1 cellular context compared by ENCODE assay signal in the genomic region with DNA sequence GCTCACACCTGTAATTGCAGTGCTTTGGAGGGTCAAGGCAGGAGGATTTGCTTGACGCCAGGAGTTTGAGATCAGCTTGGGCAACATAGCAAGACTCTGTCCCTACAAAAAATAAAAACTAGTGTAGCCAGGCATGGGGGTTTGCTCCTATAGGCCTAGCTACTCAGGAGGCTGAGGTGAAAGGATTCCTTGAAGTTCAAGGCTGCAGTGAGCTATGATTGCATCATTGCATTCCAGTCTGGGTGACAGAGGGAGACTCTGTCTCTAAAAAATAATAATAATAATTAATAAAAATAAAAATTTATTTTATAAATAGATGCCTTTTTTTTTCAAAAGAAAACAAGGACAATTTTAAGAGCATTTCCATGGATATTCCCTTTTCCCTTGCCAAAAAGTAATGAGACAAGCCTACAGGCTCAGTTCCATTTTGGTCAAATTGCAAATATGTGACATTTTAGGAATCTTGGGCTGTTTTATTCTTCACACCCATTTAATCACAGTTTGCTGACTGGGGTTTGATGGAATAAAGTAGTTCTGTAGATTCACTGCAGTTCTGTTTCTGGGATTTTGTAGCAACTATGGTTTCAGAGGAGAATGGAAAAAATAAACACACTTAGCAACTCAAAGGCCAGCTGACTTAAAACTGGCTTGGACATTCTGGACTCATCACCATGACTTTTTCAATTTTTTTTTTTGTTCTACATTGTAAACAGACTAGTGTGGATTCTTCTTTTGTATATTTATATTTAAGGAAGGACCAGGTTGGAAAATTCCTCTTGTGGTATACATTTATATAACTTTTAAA.
TF ChIP-seq lines count a peak whose summit lies in the region.

No MANE protein-coding gene starts in this region.

TF ChIP-seq in IMR-90, 13 proteins besides CTCF, POLR2A, EP300 and RAD21:
- TF ChIP-seq, protein P1, sequence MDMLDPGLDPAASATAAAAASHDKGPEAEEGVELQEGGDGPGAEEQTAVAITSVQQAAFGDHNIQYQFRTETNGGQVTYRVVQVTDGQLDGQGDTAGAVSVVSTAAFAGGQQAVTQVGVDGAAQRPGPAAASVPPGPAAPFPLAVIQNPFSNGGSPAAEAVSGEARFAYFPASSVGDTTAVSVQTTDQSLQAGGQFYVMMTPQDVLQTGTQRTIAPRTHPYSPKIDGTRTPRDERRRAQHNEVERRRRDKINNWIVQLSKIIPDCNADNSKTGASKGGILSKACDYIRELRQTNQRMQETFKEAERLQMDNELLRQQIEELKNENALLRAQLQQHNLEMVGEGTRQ (IDR thresholded peaks at IDR 0.05; ENCODE audit: low read depth, low read length): no peak
- TF ChIP-seq BHLHE40 (IDR thresholded peaks at IDR 0.05; ENCODE audit: low read depth, low read length) (no peak), RCOR1 (IDR thresholded peaks at IDR 0.05; ENCODE audit: insufficient replicate concordance, low read length) (no peak), SMC3 (IDR thresholded peaks at IDR 0.05; ENCODE audit: low read depth, low read length) (no peak), MAZ (IDR thresholded peaks at IDR 0.05; ENCODE audit: borderline replicate concordance, low read depth, low read length) (no peak), NFE2L2 (IDR thresholded peaks at IDR 0.05; ENCODE audit: low read depth, low read length) (peak; percentile 12; the same call in 1 of the 2 replicates), CHD1 (IDR thresholded peaks at IDR 0.05; ENCODE audit: low read depth, low read length) (no peak), FOS (IDR thresholded peaks at IDR 0.05; ENCODE audit: low read depth, low read length) (no peak), RFX5 (IDR thresholded peaks at IDR 0.05; ENCODE audit: low read depth, low read length) (no peak), CEBPB (IDR thresholded peaks at IDR 0.05; ENCODE audit: low read depth, low read length) (peak; percentile 70)
TF ChIP-seq in IMR-90: peak in this region for 2.
